ENCODE assay signal across 20 cellular contexts in the genomic region with DNA sequence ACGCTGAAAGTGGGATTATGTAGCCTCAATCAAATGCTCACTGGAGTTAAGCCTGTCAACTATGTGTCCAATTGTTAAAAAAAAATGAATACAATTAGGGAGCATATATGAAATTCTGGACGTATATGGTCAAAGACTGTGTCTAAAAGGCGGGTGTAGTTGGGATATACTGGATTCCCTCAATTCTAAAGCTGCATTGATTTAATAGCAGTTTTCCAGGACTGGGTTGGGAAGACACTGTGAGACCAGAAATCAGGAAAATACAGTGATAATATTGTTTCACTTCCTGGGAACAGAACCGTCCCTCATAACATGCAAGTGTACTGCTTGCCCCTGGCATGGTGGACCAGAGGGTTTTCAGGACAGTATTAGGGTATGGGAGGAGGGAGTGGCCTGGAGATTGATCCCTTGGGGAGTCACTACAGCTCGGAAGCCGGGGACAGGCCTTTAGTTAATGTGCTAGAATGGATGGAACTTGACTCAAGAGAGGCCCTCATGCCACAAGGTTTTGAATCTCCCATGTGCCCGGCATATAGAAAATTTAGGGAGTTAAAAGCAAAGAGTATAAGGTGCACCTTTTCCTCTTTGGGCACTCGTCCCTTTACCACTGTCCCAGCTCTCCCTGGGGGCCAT.
DNase-seq lines count a peak whose midpoint lies in the region; ATAC-seq and TF ChIP-seq lines count a peak whose summit lies in the region.
"Had no signal": no experiment of that assay in that cellular context is flagged by ENCODE, and none has a peak within 500 bp of the region (broad histone marks: within the 10 kb centered on the region; RNA-seq: fewer than 3 reads in every experiment).

No MANE protein-coding gene starts in this region.

- DNase-seq in left ventricle myocardium inferior (no peak), Right ventricle myocardium inferior (ENCODE audit: missing footprints) (no peak), lower lobe of right lung (no peak), sigmoid colon (no peak), vagina (ENCODE audit: extremely low spot score in 2 of 2) (peak; percentile 70 to 80), sciatic nerve (ENCODE audit: low spot score) (no peak)
- no peak for DNase-seq in activated naive CD4-positive, alpha-beta T cell (lab: John Stamatoyannopoulos, UW)
- DNase-seq: activated T-cell treated with anti-CD3 and anti-CD28 coated beads for 4 hours; GM23248; Kasumi-1; natural killer cell; NCI-H1092 treated with DMSO at 0.1 percent for 48 hours; NCI-H2081 treated with DMSO at 0.1 percent for 48 hours; NCI-H510A; SHP77 treated with DMSO at 0.1 percent for 48 hours; stimulated activated naive CD8-positive, alpha-beta T cell treated with anti-CD3 and anti-CD28 coated beads, Interleukin-15, Interleukin-2, amounts not matched to agents 100 U/mL and 50 U/mL, for 24 hours; T-helper 1 cell had no signal

- ATAC-seq in Right ventricle myocardium inferior (no peak), lower lobe of right lung (no peak), sciatic nerve (no peak), GM18502 (IDR thresholded peaks at IDR 0.05; ENCODE audit: poor library complexity, unreplicated experiment) (no peak)
- ATAC-seq: A549; natural killer cell; stimulated activated naive CD8-positive, alpha-beta T cell treated with anti-CD3 and anti-CD28 coated beads, Interleukin-15, Interleukin-2, amounts not matched to agents 100 U/mL and 50 U/mL, for 24 hours had no signal

- H3K9me3 ChIP-seq in left ventricle myocardium inferior (replicated peaks) (no peaks in the 10 kb centered on the region), lower lobe of right lung (no peaks in the 10 kb centered on the region), sigmoid colon (no peaks in the 10 kb centered on the region), vagina (no peaks in the 10 kb centered on the region)
- H3K9me3 ChIP-seq: A549 had no signal

- H3K27me3 ChIP-seq in left ventricle myocardium inferior (ENCODE audit: low read depth) (no peaks in the 10 kb centered on the region), lower lobe of right lung (ENCODE audit: low read depth) (no peaks in the 10 kb centered on the region), sigmoid colon (no peaks in the 10 kb centered on the region), vagina (no peaks in the 10 kb centered on the region)

- TF ChIP-seq POLR2A in sigmoid colon (IDR thresholded peaks at IDR 0.05) (no peak), vagina (IDR thresholded peaks at IDR 0.05) (no peak)

- no peak for TF ChIP-seq EP300 in sigmoid colon (IDR thresholded peaks at IDR 0.05)

- H3K4me1 ChIP-seq in left ventricle myocardium inferior (peaks cover 54% of the 10 kb centered on the region), lower lobe of right lung (peaks cover 47% of the 10 kb centered on the region), sigmoid colon (peaks cover 0 to 76% (median 57%) of the 10 kb centered on the region in 4 donors), vagina (peaks cover 67% of the 10 kb centered on the region)
- H3K4me1 ChIP-seq: A549 had no signal

- H3K27ac ChIP-seq in left ventricle myocardium inferior (replicated peaks) (peak overlapping the region; percentile 86), lower lobe of right lung (peak overlapping the region; percentile 28), sigmoid colon (peak overlapping the region; percentile 61 to 75 (median 72)), vagina (peak overlapping the region; percentile 82)
- H3K27ac ChIP-seq: GM23248 had no signal

- TF ChIP-seq CTCF in left ventricle myocardium inferior (IDR thresholded peaks at IDR 0.05; ENCODE audit: borderline replicate concordance) (no peak), lower lobe of right lung (IDR thresholded peaks at IDR 0.05) (no peak), sigmoid colon (IDR thresholded peaks at IDR 0.05) (no peak), vagina (IDR thresholded peaks at IDR 0.05) (no peak)

- H3K36me3 ChIP-seq in left ventricle myocardium inferior (no peaks in the 10 kb centered on the region), lower lobe of right lung (no peaks in the 10 kb centered on the region), sigmoid colon (no peaks in the 10 kb centered on the region), vagina (no peaks in the 10 kb centered on the region)

- 90 to 95% methylated on average over 8 of the region's 8 CpGs for WGBS in sigmoid colon, 2 donors

- intact Hi-C loops in left ventricle myocardium inferior (cut with micrococcal nuclease) (no loop called here), Right ventricle myocardium inferior (cut with DNase I) (no loop called here), lower lobe of right lung (cut with DNase I) (no loop called here), sigmoid colon (cut with DNase I) (no loop called here), vagina (cut with DNase I) (no loop called here), sciatic nerve (cut with DNase I) (loop anchor here (5.0 kb wide), 1 partner anchor 94 kb away; no protein-coding TSS in a partner anchor)

- no peak overlapping the region for H3K4me3 ChIP-seq in left ventricle myocardium inferior
- no peak overlapping the region for H3K4me3 ChIP-seq in lower lobe of right lung
- H3K4me3 ChIP-seq in sigmoid colon = no peak overlapping the region
- no peak overlapping the region for H3K4me3 ChIP-seq in vagina
- H3K4me3 ChIP-seq: A549, GM23248, lung had no signal

Comparison
In these comparisons a context has a peak if more than half of its experiments do, and no peak if none do; other contexts are left out.
1. DNase-seq: peak in vagina (2 of 2); none in left ventricle myocardium inferior (single experiment), Right ventricle myocardium inferior (single experiment), lower lobe of right lung (single experiment), sigmoid colon (single experiment), activated naive CD4-positive, alpha-beta T cell (0 of 4) and sciatic nerve (single experiment).
2. H3K27ac ChIP-seq: peak in every context shown above with its lines; median percentile 86 in left ventricle myocardium inferior; 82 in vagina; 72 in sigmoid colon; 28 in lower lobe of right lung.